ENCODE assay signal across 20 cellular contexts in the genomic region with DNA sequence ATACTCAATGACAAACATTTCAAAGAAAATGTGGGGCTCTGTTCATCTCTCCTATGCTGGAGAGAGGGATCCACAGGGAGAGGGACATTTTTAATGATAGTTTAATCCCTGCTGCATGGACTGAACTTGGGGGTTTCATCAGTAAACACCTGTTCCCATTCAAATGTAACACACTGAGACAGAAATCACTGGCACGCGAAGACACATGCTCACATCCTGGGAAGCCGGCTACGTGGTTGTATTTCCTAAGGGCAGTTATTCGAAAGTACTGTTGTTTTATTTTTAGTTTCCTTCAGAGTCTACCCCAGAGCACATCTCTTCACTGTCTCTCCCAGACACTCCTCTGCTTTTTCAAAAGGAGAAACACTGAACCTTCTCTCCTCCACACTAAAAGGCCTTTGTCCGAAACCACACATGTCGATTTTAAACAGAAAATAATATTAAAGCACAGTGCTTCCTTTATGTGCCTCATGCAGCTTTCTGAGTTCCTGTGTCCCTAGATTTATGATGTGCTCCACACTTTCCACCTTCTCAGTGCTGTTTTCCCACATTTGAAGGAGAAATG. TPM values are rescaled to one million over a fixed set of nuclear protein-coding genes. Genes with fewer than 3 reads are reported as not detected.
"Had no signal": no experiment of that assay in that cellular context is flagged by ENCODE, and none has a peak within 500 bp of the region (broad histone marks: within the 10 kb centered on the region; RNA-seq: fewer than 3 reads in every experiment).

No MANE protein-coding gene starts in this region.

- H3K9me3 Mint-ChIP-seq: activated CD4-positive, alpha-beta T cell treated with anti-CD3 and anti-CD28 coated beads, Interleukin-2, amount 10 ng/mL, durations not matched to agents 24 days and 14 days; activated CD8-positive, alpha-beta T cell treated with anti-CD3 and anti-CD28 coated beads for 36 hours; activated naive CD4-positive, alpha-beta T cell treated with anti-CD3 and anti-CD28 coated beads for 36 hours; activated T-helper 17 cell treated with anti-CD3 and anti-CD28 coated beads, Interleukin-2, amount 50 U/mL, for 72 hours; T-helper 1 cell treated with Interleukin-12 subunit alpha and Interleukin-12 subunit beta and Interleukin-4 antibody, amounts not matched to agents 30 μg/mL and 1 μg/mL, for 36 hours had no signal

- H3K36me3 ChIP-seq: lower lobe of right lung, tibial artery had no signal

- H3K4me1 ChIP-seq: lower lobe of right lung had no signal

- H3K36me3 Mint-ChIP-seq: brain; natural killer cell treated with Interleukin-12 subunit alpha and Interleukin-12 subunit beta and Interleukin-15 and Interleukin-18, amount 100 ng/mL, for 72 hours had no signal

- H3K4me1 Mint-ChIP-seq: activated CD4-positive, alpha-beta T cell treated with anti-CD3 and anti-CD28 coated beads, Interleukin-2, amount 10 ng/mL, durations not matched to agents 24 days and 14 days; activated T-helper 17 cell treated with anti-CD3 and anti-CD28 coated beads, Interleukin-2, amount 50 U/mL, for 72 hours had no signal

- H3K4me3 ChIP-seq: dorsolateral prefrontal cortex, lower lobe of right lung, tibial artery had no signal

- H3K27me3 ChIP-seq: tibial artery had no signal

- H3K4me3 Mint-ChIP-seq: activated CD4-positive, alpha-beta T cell treated with anti-CD3 and anti-CD28 coated beads, Interleukin-2, amount 10 ng/mL, durations not matched to agents 24 days and 14 days; activated CD8-positive, alpha-beta T cell treated with anti-CD3 and anti-CD28 coated beads for 36 hours; activated naive CD4-positive, alpha-beta T cell treated with anti-CD3 and anti-CD28 coated beads for 36 hours; activated T-helper 17 cell treated with anti-CD3 and anti-CD28 coated beads, Interleukin-2, amount 50 U/mL, for 72 hours; brain; natural killer cell treated with Interleukin-12 subunit alpha and Interleukin-12 subunit beta and Interleukin-15 and Interleukin-18, amount 100 ng/mL, for 72 hours; T-helper 1 cell treated with Interleukin-12 subunit alpha and Interleukin-12 subunit beta and Interleukin-4 antibody, amounts not matched to agents 30 μg/mL and 1 μg/mL, for 36 hours had no signal

- H3K9me3 ChIP-seq: lower lobe of right lung, tibial artery had no signal

- H3K27ac ChIP-seq: dorsolateral prefrontal cortex, lower lobe of right lung, tibial artery had no signal

- ATAC-seq: activated CD8-positive, alpha-beta T cell treated with anti-CD3 and anti-CD28 coated beads for 36 hours; activated T-helper 17 cell treated with anti-CD3 and anti-CD28 coated beads, Interleukin-2, amount 50 U/mL, for 72 hours; left cardiac atrium; lower lobe of right lung; natural killer cell treated with Interleukin-12 subunit alpha and Interleukin-12 subunit beta and Interleukin-15 and Interleukin-18, amount 100 ng/mL, for 72 hours had no signal

- DNase-seq: activated CD4-positive, alpha-beta T cell treated with anti-CD3 and anti-CD28 coated beads, Interleukin-2, amount 10 ng/mL, durations not matched to agents 24 days and 14 days; activated CD8-positive, alpha-beta T cell treated with anti-CD3 and anti-CD28 coated beads for 36 hours; activated naive CD4-positive, alpha-beta T cell treated with anti-CD3 and anti-CD28 coated beads for 36 hours; activated T-cell treated with anti-CD3 and anti-CD28 coated beads, Interleukin-2, amount 50 U/mL, for 1 hour; anterior cingulate cortex; caudate nucleus; dorsolateral prefrontal cortex; left cardiac atrium; lower lobe of right lung; stimulated activated CD4-positive, alpha-beta T cell treated with anti-CD3 and anti-CD28 coated beads, Interleukin-12 subunit alpha, Interleukin-12 subunit beta, amount 100 ng/mL, for 4 hours; stimulated activated CD4-positive, alpha-beta T cell treated with anti-CD3 and anti-CD28 coated beads, Interleukin-2, amount 100 ng/mL, for 24 hours; stimulated activated naive CD4-positive, alpha-beta T cell treated with Interleukin-2 at 50 U/mL for 16 hours; substantia nigra; tibial artery had no signal

- H3K27ac Mint-ChIP-seq: activated CD4-positive, alpha-beta T cell treated with anti-CD3 and anti-CD28 coated beads, Interleukin-2, amount 10 ng/mL, durations not matched to agents 24 days and 14 days; activated CD8-positive, alpha-beta T cell treated with anti-CD3 and anti-CD28 coated beads for 36 hours; activated naive CD4-positive, alpha-beta T cell treated with anti-CD3 and anti-CD28 coated beads for 36 hours; activated T-helper 17 cell treated with anti-CD3 and anti-CD28 coated beads, Interleukin-2, amount 50 U/mL, for 72 hours; natural killer cell treated with Interleukin-12 subunit alpha and Interleukin-12 subunit beta and Interleukin-15 and Interleukin-18, amount 100 ng/mL, for 72 hours; progenitor cell of endocrine pancreas; T-helper 1 cell treated with Interleukin-12 subunit alpha and Interleukin-12 subunit beta and Interleukin-4 antibody, amounts not matched to agents 30 μg/mL and 1 μg/mL, for 36 hours had no signal

RNA-seq across cellular contexts. Expression of gene PTHLH, which starts 52.8 kb away (rescaled TPM):
- total RNA-seq: activated CD4-positive, alpha-beta T cell treated with anti-CD3 and anti-CD28 coated beads, Interleukin-2, amount 10 ng/mL, durations not matched to agents 24 days and 14 days; activated CD8-positive, alpha-beta T cell treated with anti-CD3 and anti-CD28 coated beads for 36 hours; activated naive CD4-positive, alpha-beta T cell treated with anti-CD3 and anti-CD28 coated beads for 36 hours; activated T-helper 17 cell treated with anti-CD3 and anti-CD28 coated beads, Interleukin-2, amount 50 U/mL, for 72 hours; mesenteric fat pad; natural killer cell treated with Interleukin-12 subunit alpha and Interleukin-12 subunit beta and Interleukin-15 and Interleukin-18, amount 100 ng/mL, for 72 hours had no signal
